ENCODE assay signal across 15 cellular contexts in genomic region chr12:127393896-127394295, GRCh38.
A peak's percentile ranks its signal among the peaks of the same experiment; 100 is the strongest.
DNase-seq lines count a peak whose midpoint lies in the region; TF ChIP-seq lines count a peak whose summit lies in the region.
"Had no signal": no experiment of that assay in that cellular context is flagged by ENCODE, and none has a peak within 500 bp of the region (broad histone marks: within the 10 kb centered on the region; RNA-seq: fewer than 3 reads in every experiment).

No MANE protein-coding gene starts in this region.

- TF ChIP-seq POLR2A in breast epithelium (IDR thresholded peaks at IDR 0.05), result no peak
- no peak for TF ChIP-seq POLR2A in adrenal gland (IDR thresholded peaks at IDR 0.05)

- H3K36me3 ChIP-seq in breast epithelium (no peaks in the 10 kb centered on the region), adipocyte (ENCODE audit: control insufficient read depth, insufficient read depth, low read length, severe bottlenecking) (no peaks in the 10 kb centered on the region), adrenal gland (replicated peaks in 1 of 2) (no peaks in the 10 kb centered on the region)
- H3K36me3 ChIP-seq: neural progenitor cell had no signal

- H3K9me3 Mint-ChIP-seq in MCF 10A (ENCODE audit: unreplicated experiment) (no peaks in the 10 kb centered on the region), endothelial cell (ENCODE audit: unreplicated experiment) (peaks cover 30% of the 10 kb centered on the region)
- H3K9me3 Mint-ChIP-seq: central memory CD8-positive, alpha-beta T cell; memory B cell; neural progenitor cell had no signal

- no TSS peak for BruUV-seq in MCF 10A (replicated peaks; lab: Mats Ljungman, UMichigan)

- intact Hi-C loops in MCF 10A (cut with micrococcal nuclease), result no loop called here
- intact Hi-C loops in breast epithelium (cut with DNase I; ENCODE audit: low total_unique reads), result no loop called here
- intact Hi-C loops in adrenal gland (cut with DNase I), result no loop called here

- no peak overlapping the region for H3K4me3 Mint-ChIP-seq in MCF 10A (ENCODE audit: unreplicated experiment)
- H3K4me3 Mint-ChIP-seq in endothelial cell (ENCODE audit: unreplicated experiment), result no peak overlapping the region
- H3K4me3 Mint-ChIP-seq: activated CD8-positive, alpha-beta memory T cell treated with anti-CD3 and anti-CD28 coated beads, Interleukin-2, amount 10 ng/mL, durations not matched to agents 7 days and 5 days; central memory CD8-positive, alpha-beta T cell; memory B cell; neural progenitor cell had no signal

- H3K9me3 ChIP-seq in breast epithelium, result no peaks in the 10 kb centered on the region
- no peaks in the 10 kb centered on the region for H3K9me3 ChIP-seq in adipocyte (ENCODE audit: control insufficient read depth, low read length)
- H3K9me3 ChIP-seq in adrenal gland (replicated peaks in 1 of 3), result no peaks in the 10 kb centered on the region

- TF ChIP-seq CTCF in MCF 10A (IDR thresholded peaks at IDR 0.05; ENCODE audit: unreplicated experiment), result no peak
- no peak for TF ChIP-seq CTCF in breast epithelium (IDR thresholded peaks at IDR 0.05)
- TF ChIP-seq CTCF in foreskin fibroblast (IDR thresholded peaks at IDR 0.05; ENCODE audit: low read depth, low read length), result no peak
- no peak for TF ChIP-seq CTCF in endothelial cell (IDR thresholded peaks at IDR 0.05; ENCODE audit: unreplicated experiment)
- TF ChIP-seq CTCF in adrenal gland (IDR thresholded peaks at IDR 0.05), result no peak

- 36 to 54% (median 44%) methylated on average over 2 of the region's 2 CpGs for WGBS in adrenal gland, 4 donors

- POLR2A ChIA-PET in MCF 10A (lab: Yijun Ruan, JAX), result no interaction called here

- H3K9ac ChIP-seq in adipocyte (ENCODE audit: low read length), result no peak overlapping the region
- H3K9ac ChIP-seq: neural progenitor cell had no signal

- H3K27me3 Mint-ChIP-seq in MCF 10A (ENCODE audit: insufficient read depth, unreplicated experiment), result no peaks in the 10 kb centered on the region
- no peaks in the 10 kb centered on the region for H3K27me3 Mint-ChIP-seq in endothelial cell (ENCODE audit: unreplicated experiment)
- H3K27me3 Mint-ChIP-seq: memory B cell had no signal

- H3K27ac Mint-ChIP-seq in MCF 10A (ENCODE audit: low read depth, unreplicated experiment) (no peak overlapping the region), endothelial cell (ENCODE audit: unreplicated experiment) (no peak overlapping the region)
- H3K27ac Mint-ChIP-seq: activated CD8-positive, alpha-beta memory T cell treated with anti-CD3 and anti-CD28 coated beads, Interleukin-2, amount 10 ng/mL, durations not matched to agents 7 days and 5 days; memory B cell; neural progenitor cell had no signal

- CTCF ChIA-PET in MCF 10A (lab: Yijun Ruan, JAX), result interaction anchor here (0.7 to 0.8 kb wide), 2 partner anchors 8 to 12 kb away, joined by 4 to 5 read pairs; no protein-coding TSS in a partner anchor

- H3K4me1 ChIP-seq in breast epithelium, result no peaks in the 10 kb centered on the region
- no peaks in the 10 kb centered on the region for H3K4me1 ChIP-seq in adipocyte (ENCODE audit: control insufficient read depth, insufficient read depth, low read length)
- no peaks in the 10 kb centered on the region for H3K4me1 ChIP-seq in adrenal gland (replicated peaks in 1 of 2)

- DNase-seq in MCF 10A (ENCODE audit: unreplicated experiment) (peak; percentile 61), breast epithelium (ENCODE audit: low spot score in 2 of 2) (no peak), adipocyte (ENCODE audit: low read depth) (peak; percentile 59), foreskin fibroblast (peak; percentile 79 to 90), endothelial cell (ENCODE audit: low spot score) (no peak), NCI-H1105 treated with DMSO at 0.1 percent for 48 hours (lab: John Stamatoyannopoulos, UW) (no peak), adrenal gland (no peak), NCI-H1417 (lab: John Stamatoyannopoulos, UW) (no peak)
- DNase-seq: activated CD8-positive, alpha-beta memory T cell treated with anti-CD3 and anti-CD28 coated beads, Interleukin-2, amount 10 ng/mL, durations not matched to agents 7 days and 5 days; activated naive CD4-positive, alpha-beta T cell; stimulated activated naive CD4-positive, alpha-beta T cell had no signal

- H3K4me1 Mint-ChIP-seq in MCF 10A (ENCODE audit: insufficient read depth, unreplicated experiment), result peaks cover 18% of the 10 kb centered on the region
- no peaks in the 10 kb centered on the region for H3K4me1 Mint-ChIP-seq in endothelial cell (ENCODE audit: unreplicated experiment)
- H3K4me1 Mint-ChIP-seq: activated CD8-positive, alpha-beta memory T cell treated with anti-CD3 and anti-CD28 coated beads, Interleukin-2, amount 10 ng/mL, durations not matched to agents 7 days and 5 days; central memory CD8-positive, alpha-beta T cell; memory B cell; neural progenitor cell had no signal

- no peaks in the 10 kb centered on the region for H3K36me3 Mint-ChIP-seq in MCF 10A (ENCODE audit: insufficient read depth, unreplicated experiment)
- H3K36me3 Mint-ChIP-seq in endothelial cell (ENCODE audit: low read depth, unreplicated experiment), result peaks cover 7% of the 10 kb centered on the region
- H3K36me3 Mint-ChIP-seq: activated CD8-positive, alpha-beta memory T cell treated with anti-CD3 and anti-CD28 coated beads, Interleukin-2, amount 10 ng/mL, durations not matched to agents 7 days and 5 days; memory B cell; neural progenitor cell had no signal

- no peak overlapping the region for H3K27ac ChIP-seq in breast epithelium
- no peak overlapping the region for H3K27ac ChIP-seq in adrenal gland
- H3K27ac ChIP-seq: neural progenitor cell, VCaP had no signal

- no peak overlapping the region for H3K4me3 ChIP-seq in breast epithelium
- no peak overlapping the region for H3K4me3 ChIP-seq in adipocyte (ENCODE audit: low read length)
- H3K4me3 ChIP-seq in foreskin fibroblast (ENCODE audit: low read depth in 1 of 2, low read length in 2 of 2), result no peak overlapping the region
- H3K4me3 ChIP-seq in adrenal gland, result no peak overlapping the region
- H3K4me3 ChIP-seq: neural progenitor cell had no signal

- no peaks in the 10 kb centered on the region for H3K27me3 ChIP-seq in breast epithelium
- peaks cover 5% of the 10 kb centered on the region for H3K27me3 ChIP-seq in adipocyte (replicated peaks; ENCODE audit: control insufficient read depth, insufficient read depth, low read length)
- no peaks in the 10 kb centered on the region for H3K27me3 ChIP-seq in adrenal gland
- H3K27me3 ChIP-seq: neural progenitor cell had no signal

Comparison
In these comparisons a context has a peak if more than half of its experiments do, and no peak if none do; other contexts are left out.
1. DNase-seq: peak in MCF 10A (single experiment), adipocyte (single experiment) and foreskin fibroblast (2 of 2); none in breast epithelium (0 of 2), endothelial cell (single experiment), NCI-H1105 treated with DMSO at 0.1 percent for 48 hours (single experiment), adrenal gland (0 of 7) and NCI-H1417 (0 of 3).